Comparison of ENCODE assay signal across 22 cellular contexts in the genomic region with DNA sequence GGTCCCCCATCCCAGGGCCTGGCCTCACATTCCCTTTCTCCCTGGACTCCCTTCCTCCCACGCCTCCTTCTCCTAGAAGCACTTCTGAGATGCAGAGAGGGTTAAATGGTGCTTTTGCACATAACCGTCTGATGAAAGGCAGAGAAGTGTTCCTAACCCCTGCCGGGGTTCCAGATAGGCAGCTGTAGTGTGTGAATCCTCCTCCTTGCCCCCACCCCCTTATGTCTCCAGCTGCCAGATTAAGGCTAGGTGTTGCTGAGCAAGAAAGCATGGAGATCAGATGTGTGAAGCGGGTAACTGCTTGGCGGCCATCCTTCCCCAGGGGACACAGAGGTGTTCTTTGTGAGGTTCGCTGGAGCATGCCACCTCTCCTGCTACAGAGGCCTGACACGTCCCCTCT.
DNase-seq lines count a peak whose midpoint lies in the region; ATAC-seq and TF ChIP-seq lines count a peak whose summit lies in the region.
"Had no signal": no experiment of that assay in that cellular context is flagged by ENCODE, and none has a peak within 500 bp of the region (broad histone marks: within the 10 kb centered on the region; RNA-seq: fewer than 3 reads in every experiment).

No MANE protein-coding gene starts in this region.

- intact Hi-C loops in mammary epithelial cell (cut with micrococcal nuclease): no loop called here
- intact Hi-C loops in breast epithelium (cut with DNase I; ENCODE audit: low total_unique reads): no loop called here

- TF ChIP-seq POLR2A in breast epithelium (IDR thresholded peaks at IDR 0.05): no peak

- H3K27ac ChIP-seq in mammary epithelial cell (ENCODE audit: insufficient read depth, low read depth, low read length) (peak overlapping the region; percentile 85), breast epithelium (no peak overlapping the region), trophoblast cell (ENCODE audit: low read depth, low read length) (no peak overlapping the region)
- H3K27ac ChIP-seq: GM23248, WERI-Rb-1 had no signal

- no peak overlapping the region for H3K18ac ChIP-seq in trophoblast cell (ENCODE audit: low read length)

- H3K4me1 Mint-ChIP-seq in activated naive CD4-positive, alpha-beta T cell treated with anti-CD3 and anti-CD28 coated beads, Interleukin-2, amount 10 ng/mL, durations not matched to agents 7 days and 5 days: peaks cover 3% of the 10 kb centered on the region

- H3K9ac ChIP-seq in mammary epithelial cell (ENCODE audit: insufficient read depth, low read length) (no peak overlapping the region), trophoblast cell (ENCODE audit: low read length) (no peak overlapping the region)
- H3K9ac ChIP-seq: GM23248 had no signal

- H3K36me3 ChIP-seq in mammary epithelial cell (ENCODE audit: insufficient read depth, low read length) (peaks cover 7% of the 10 kb centered on the region), breast epithelium (no peaks in the 10 kb centered on the region), trophoblast cell (ENCODE audit: control insufficient read depth in 1 of 2, insufficient read depth in 2 of 2, low read length in 2 of 2) (peaks cover under 1 to 18% of the 10 kb centered on the region in 2 experiments)

- 91% methylated on average over 6 of the region's 7 CpGs for WGBS in mammary epithelial cell (ENCODE audit: low coverage, missing lambda C conversion rate)
- WGBS in trophoblast cell (ENCODE audit: extremely low coverage, insufficient coverage, insufficient read length): no CpG with 5 or more reads among the region's 7 CpGs

- H4K20me1 ChIP-seq in mammary epithelial cell (ENCODE audit: insufficient read depth, low read length): no peaks in the 10 kb centered on the region

- H3K9me3 Mint-ChIP-seq in activated naive CD4-positive, alpha-beta T cell treated with anti-CD3 and anti-CD28 coated beads, Interleukin-2, amount 10 ng/mL, durations not matched to agents 7 days and 5 days: no peaks in the 10 kb centered on the region
- H3K9me3 Mint-ChIP-seq: CD4-positive, alpha-beta T cell; stimulated activated naive CD8-positive, alpha-beta T cell treated with anti-CD3 and anti-CD28 coated beads, Interleukin-15, Interleukin-2, amounts not matched to agents 100 ng/mL and 50 ng/mL, for 24 hours had no signal

- DNase-seq in mammary epithelial cell: no peak
- DNase-seq in breast epithelium (ENCODE audit: low spot score in 2 of 2): no peak
- DNase-seq in germinal center (ENCODE audit: low spot score): peak; percentile 5
- no peak for DNase-seq in trophoblast cell
- no peak for DNase-seq in activated naive CD4-positive, alpha-beta T cell treated with anti-CD3 and anti-CD28 coated beads, Interleukin-2, amount 10 ng/mL, durations not matched to agents 7 days and 5 days
- DNase-seq in activated CD8-positive, alpha-beta memory T cell treated with anti-CD3 and anti-CD28 coated beads for 24 hours: no peak
- DNase-seq: activated CD4-positive, alpha-beta T cell treated with anti-CD3 and anti-CD28 coated beads, Interleukin-2, amount 50 U/mL, for 1 hour; activated CD8-positive, alpha-beta memory T cell treated with anti-CD3 and anti-CD28 coated beads, Interleukin-2, amount 50 U/mL, for 48 hours; activated effector memory CD4-positive, alpha-beta T cell treated with anti-CD3 and anti-CD28 coated beads, Interleukin-2, amount 50 U/mL, for 16 hours; CD4-positive, alpha-beta T cell; GM23248; KBM-7; MV-4-11; NCI-H187 treated with DMSO at 0.1 percent for 48 hours; NCI-H446 treated with DMSO at 0.1 percent for 48 hours; SK-N-SH; stimulated activated CD4-positive, alpha-beta T cell treated with anti-CD3 and anti-CD28 coated beads, Interleukin-4, amount 100 ng/mL, for 24 hours; WERI-Rb-1 had no signal

- H2BK12ac ChIP-seq in trophoblast cell (ENCODE audit: low read length): no peak overlapping the region

- peak overlapping the region; percentile 13 for H4K91ac ChIP-seq in trophoblast cell (ENCODE audit: low read depth, low read length)

- H3K14ac ChIP-seq in trophoblast cell (ENCODE audit: low read length): no peak overlapping the region

- BruUV-seq in mammary epithelial cell (replicated peaks; lab: Mats Ljungman, UMichigan): no TSS peak

- no peaks in the 10 kb centered on the region for H3K36me3 Mint-ChIP-seq in activated naive CD4-positive, alpha-beta T cell treated with anti-CD3 and anti-CD28 coated beads, Interleukin-2, amount 10 ng/mL, durations not matched to agents 7 days and 5 days

- dilution Hi-C loops in mammary epithelial cell (cut with HindIII; ENCODE audit: low sequenced_read_pairs): no loop called here

- no peak overlapping the region for H3K4ac ChIP-seq in trophoblast cell (ENCODE audit: low read depth, low read length)

- H3K4me3 ChIP-seq in mammary epithelial cell (replicated peaks in 1 of 3; ENCODE audit: insufficient read depth in 1 of 3, low read depth in 2 of 3, low read length in 3 of 3): no peak overlapping the region
- no peak overlapping the region for H3K4me3 ChIP-seq in breast epithelium
- no peak overlapping the region for H3K4me3 ChIP-seq in trophoblast cell (ENCODE audit: low read depth, low read length)
- H3K4me3 ChIP-seq: GM12878, GM23248 had no signal

- no peak overlapping the region for H4K12ac ChIP-seq in trophoblast cell (ENCODE audit: low read depth, low read length)

- H3K4me2 ChIP-seq in mammary epithelial cell (ENCODE audit: insufficient read depth, low read depth, low read length): no peak overlapping the region
- H3K4me2 ChIP-seq in trophoblast cell (ENCODE audit: low read length): no peak overlapping the region

- H3K79me2 ChIP-seq in mammary epithelial cell (ENCODE audit: insufficient read depth, low read length) (no peaks in the 10 kb centered on the region), trophoblast cell (ENCODE audit: control insufficient read depth, insufficient read depth, low read length, poor library complexity) (no peaks in the 10 kb centered on the region)

- H3K9me3 ChIP-seq in mammary epithelial cell (replicated peaks; ENCODE audit: insufficient read depth, low read length) (peaks cover 11% of the 10 kb centered on the region), breast epithelium (no peaks in the 10 kb centered on the region), trophoblast cell (ENCODE audit: insufficient read depth, low read depth, low read length) (no peaks in the 10 kb centered on the region)
- H3K9me3 ChIP-seq: SK-N-SH had no signal

- CTCF ChIA-PET in mammary epithelial cell (lab: Charles Lee; ENCODE audit: low non-redundant PET): no interaction called here
- CTCF ChIA-PET in activated naive CD4-positive, alpha-beta T cell treated with anti-CD3 and anti-CD28 coated beads, Interleukin-2, amount 10 ng/mL, durations not matched to agents 7 days and 5 days (lab: Charles Lee): no interaction called here

- H4K8ac ChIP-seq in trophoblast cell (ENCODE audit: low read depth, low read length): no peak overlapping the region

- H2BK5ac ChIP-seq in trophoblast cell (ENCODE audit: low read depth, low read length, poor library complexity): no peak overlapping the region

- H2AFZ ChIP-seq in mammary epithelial cell (ENCODE audit: low read depth, low read length): no peak overlapping the region
- no peak overlapping the region for H2AFZ ChIP-seq in trophoblast cell (ENCODE audit: insufficient read depth, low read length, poor library complexity)
- H2AFZ ChIP-seq: GM23248 had no signal

- peaks cover 55% of the 10 kb centered on the region for H3K27me3 Mint-ChIP-seq in activated naive CD4-positive, alpha-beta T cell treated with anti-CD3 and anti-CD28 coated beads, Interleukin-2, amount 10 ng/mL, durations not matched to agents 7 days and 5 days

- H2BK120ac ChIP-seq in trophoblast cell (ENCODE audit: insufficient read depth, low read length, poor library complexity): no peak overlapping the region

- no peaks in the 10 kb centered on the region for H3K27me3 ChIP-seq in mammary epithelial cell (ENCODE audit: insufficient read depth, low read length)
- H3K27me3 ChIP-seq in breast epithelium: no peaks in the 10 kb centered on the region
- no peaks in the 10 kb centered on the region for H3K27me3 ChIP-seq in trophoblast cell (ENCODE audit: insufficient read depth, low read length)

- H3K4me1 ChIP-seq in mammary epithelial cell (ENCODE audit: insufficient read depth, low read length): peaks cover 68% of the 10 kb centered on the region
- no peaks in the 10 kb centered on the region for H3K4me1 ChIP-seq in breast epithelium
- H3K4me1 ChIP-seq in trophoblast cell (ENCODE audit: control insufficient read depth in 1 of 2, insufficient read depth in 2 of 2, low read length in 2 of 2): peaks cover 6 to 9% of the 10 kb centered on the region in 2 experiments

- no peak overlapping the region for H2AK5ac ChIP-seq in trophoblast cell (ENCODE audit: low read length)

- in situ Hi-C loops in mammary epithelial cell (cut with MboI; ENCODE audit: low sequenced_read_pairs in 2 of 2): no loop called here

- no peak for ATAC-seq in GM21515 (IDR thresholded peaks at IDR 0.05; ENCODE audit: unreplicated experiment)
- ATAC-seq in HG02623 (IDR thresholded peaks at IDR 0.05; ENCODE audit: unreplicated experiment): no peak
- ATAC-seq: GM12878 had no signal

- no peak overlapping the region for H3K23ac ChIP-seq in trophoblast cell (ENCODE audit: low read length)

- no peak overlapping the region for H3K4me3 Mint-ChIP-seq in activated naive CD4-positive, alpha-beta T cell treated with anti-CD3 and anti-CD28 coated beads, Interleukin-2, amount 10 ng/mL, durations not matched to agents 7 days and 5 days
- H3K4me3 Mint-ChIP-seq: CD4-positive, alpha-beta T cell; stimulated activated naive CD8-positive, alpha-beta T cell treated with anti-CD3 and anti-CD28 coated beads, Interleukin-15, Interleukin-2, amounts not matched to agents 100 ng/mL and 50 ng/mL, for 24 hours had no signal

- no peaks in the 10 kb centered on the region for H3K79me1 ChIP-seq in trophoblast cell (ENCODE audit: low read length)

- TF ChIP-seq CTCF in mammary epithelial cell (conservative IDR thresholded peaks at IDR 0.05 in 1 of 2, IDR thresholded peaks at IDR 0.05 in 1 of 2; ENCODE audit: extremely low read depth in 1 of 2, insufficient read depth in 1 of 2, low read depth in 1 of 2, low read length in 2 of 2) (no peak), breast epithelium (IDR thresholded peaks at IDR 0.05) (no peak)

- H3K27ac Mint-ChIP-seq in activated naive CD4-positive, alpha-beta T cell treated with anti-CD3 and anti-CD28 coated beads, Interleukin-2, amount 10 ng/mL, durations not matched to agents 7 days and 5 days: no peak overlapping the region
- H3K27ac Mint-ChIP-seq: CD4-positive, alpha-beta T cell; stimulated activated naive CD8-positive, alpha-beta T cell treated with anti-CD3 and anti-CD28 coated beads, Interleukin-15, Interleukin-2, amounts not matched to agents 100 ng/mL and 50 ng/mL, for 24 hours had no signal
